ENCODE assay signal across 1 cellular context in the genomic region with DNA sequence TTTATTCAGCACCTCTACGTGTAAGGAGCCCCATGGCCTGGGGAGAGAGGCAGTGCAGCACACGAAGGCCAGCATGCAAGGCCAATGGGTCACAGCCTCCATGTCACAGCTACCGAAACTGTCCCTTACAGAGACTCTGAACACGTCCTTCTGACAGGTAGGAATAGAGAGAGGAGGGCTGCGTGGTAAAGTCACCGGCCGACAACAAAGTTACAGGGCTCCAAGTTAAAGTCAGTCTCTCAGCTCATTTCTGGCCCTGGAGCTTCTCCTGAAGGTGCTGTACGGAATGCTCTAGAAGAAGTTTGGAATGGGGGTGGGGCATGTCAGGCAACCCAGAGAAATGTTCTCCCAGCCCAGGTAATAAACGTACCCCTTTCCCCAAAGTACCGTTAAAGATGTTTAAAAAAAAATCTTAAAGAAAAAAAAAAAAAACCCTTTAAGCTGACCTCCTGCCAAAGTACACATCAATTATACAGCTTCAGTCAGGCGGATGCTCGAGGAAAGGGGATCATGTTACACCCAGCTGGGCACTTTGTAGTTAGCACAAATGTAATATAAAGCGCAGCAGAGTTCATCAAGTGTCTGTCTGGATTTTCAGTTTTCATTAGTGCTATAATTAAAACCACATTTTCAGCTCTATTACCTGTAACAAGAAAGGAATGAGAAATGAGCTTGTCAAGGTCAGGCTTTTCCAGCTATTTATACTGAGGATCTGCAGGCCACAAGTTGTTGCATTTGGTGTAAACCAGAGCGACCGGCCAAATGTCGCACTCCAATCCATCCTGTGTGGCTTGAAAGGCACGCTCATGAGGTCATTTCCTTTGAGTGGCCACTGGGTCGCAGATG.
A peak's percentile ranks its signal among the peaks of the same experiment; 100 is the strongest.
TF ChIP-seq lines count a peak whose summit lies in the region.

No MANE protein-coding gene starts in this region.

TF ChIP-seq in HepG2, 621 proteins besides CTCF, POLR2A, EP300 and RAD21 (continued from another document and continues in another):
- TF ChIP-seq, protein P1, sequence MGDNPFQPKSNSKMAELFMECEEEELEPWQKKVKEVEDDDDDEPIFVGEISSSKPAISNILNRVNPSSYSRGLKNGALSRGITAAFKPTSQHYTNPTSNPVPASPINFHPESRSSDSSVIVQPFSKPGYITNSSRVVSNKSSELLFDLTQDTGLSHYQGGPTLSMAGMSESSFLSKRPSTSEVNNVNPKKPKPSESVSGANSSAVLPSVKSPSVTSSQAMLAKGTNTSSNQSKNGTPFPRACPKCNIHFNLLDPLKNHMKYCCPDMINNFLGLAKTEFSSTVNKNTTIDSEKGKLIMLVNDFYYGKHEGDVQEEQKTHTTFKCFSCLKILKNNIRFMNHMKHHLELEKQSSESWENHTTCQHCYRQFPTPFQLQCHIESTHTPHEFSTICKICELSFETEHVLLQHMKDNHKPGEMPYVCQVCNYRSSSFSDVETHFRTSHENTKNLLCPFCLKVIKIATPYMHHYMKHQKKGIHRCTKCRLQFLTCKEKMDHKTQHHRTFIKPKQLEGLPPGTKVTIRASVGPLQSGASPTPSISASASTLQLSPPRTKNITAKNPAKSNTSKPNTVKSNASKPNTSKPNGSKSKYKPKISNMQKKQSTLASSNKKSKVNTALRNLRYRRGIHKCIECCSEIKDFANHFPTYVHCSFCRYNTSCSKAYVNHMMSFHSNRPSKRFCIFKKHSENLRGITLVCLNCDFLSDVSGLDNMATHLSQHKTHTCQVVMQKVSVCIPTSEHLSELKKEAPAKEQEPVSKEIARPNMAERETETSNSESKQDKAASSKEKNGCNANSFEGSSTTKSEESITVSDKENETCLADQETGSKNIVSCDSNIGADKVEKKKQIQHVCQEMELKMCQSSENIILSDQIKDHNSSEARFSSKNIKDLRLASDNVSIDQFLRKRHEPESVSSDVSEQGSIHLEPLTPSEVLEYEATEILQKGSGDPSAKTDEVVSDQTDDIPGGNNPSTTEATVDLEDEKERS (CRISPR knock-in tag; IDR thresholded peaks at IDR 0.05) = no peak
- TF ChIP-seq MIXL1 (CRISPR knock-in tag; IDR thresholded peaks at IDR 0.05) = no peak
- no peak for TF ChIP-seq KMT2B (CRISPR knock-in tag; IDR thresholded peaks at IDR 0.05)
- no peak for TF ChIP-seq MTA1 (CRISPR knock-in tag; IDR thresholded peaks at IDR 0.05; ENCODE audit: borderline replicate concordance)
- no peak for TF ChIP-seq ZNF552 (CRISPR knock-in tag; IDR thresholded peaks at IDR 0.05; ENCODE audit: borderline replicate concordance)
- TF ChIP-seq FOXA1 (IDR thresholded peaks at IDR 0.05) = no peak
- 0 out of 2 replicates have a peak, but pooled peaks have one; percentile 22 for TF ChIP-seq FOXA1 (CRISPR knock-in tag; IDR thresholded peaks at IDR 0.05)
- no peak for TF ChIP-seq HCFC1 (IDR thresholded peaks at IDR 0.05; ENCODE audit: low read depth, low read length)
- no peak for TF ChIP-seq SALL1 (CRISPR knock-in tag; IDR thresholded peaks at IDR 0.05)
- no peak for TF ChIP-seq ZNF605 (CRISPR knock-in tag; IDR thresholded peaks at IDR 0.05)
- no peak for TF ChIP-seq BATF2 (CRISPR knock-in tag; IDR thresholded peaks at IDR 0.05)
- no peak for TF ChIP-seq GATAD2A (CRISPR knock-in tag; IDR thresholded peaks at IDR 0.05)
- TF ChIP-seq MAFF (IDR thresholded peaks at IDR 0.05; ENCODE audit: low read depth, low read length) = no peak
- no peak for TF ChIP-seq FOXJ3 (CRISPR knock-in tag; IDR thresholded peaks at IDR 0.05; ENCODE audit: borderline replicate concordance)
- TF ChIP-seq ZNF329 (CRISPR knock-in tag; IDR thresholded peaks at IDR 0.05; ENCODE audit: low read depth) = no peak
- no peak for TF ChIP-seq HDAC2 (CRISPR knock-in tag; IDR thresholded peaks at IDR 0.05)
- no peak for TF ChIP-seq ZBTB20 (CRISPR knock-in tag; IDR thresholded peaks at IDR 0.05; ENCODE audit: borderline replicate concordance, low read depth)
- no peak for TF ChIP-seq KLF6 (CRISPR knock-in tag; IDR thresholded peaks at IDR 0.05)
- TF ChIP-seq ELK4 (CRISPR knock-in tag; IDR thresholded peaks at IDR 0.05; ENCODE audit: borderline replicate concordance) = no peak
- no peak for TF ChIP-seq SOX13 (IDR thresholded peaks at IDR 0.05)
- 0 out of 4 replicates have a peak, but pooled peaks of 1 of the 2 experiments have one; percentile 12 for TF ChIP-seq SOX13 (CRISPR knock-in tag; conservative IDR thresholded peaks at IDR 0.05 in 1 of 2, IDR thresholded peaks at IDR 0.05 in 1 of 2)
- TF ChIP-seq NR0B2 (CRISPR knock-in tag; IDR thresholded peaks at IDR 0.05) = no peak
- TF ChIP-seq SRSF4 (IDR thresholded peaks at IDR 0.05; ENCODE audit: low read depth, low read length, poor library complexity, severe bottlenecking) = no peak
- no peak for TF ChIP-seq GABPB1 (CRISPR knock-in tag; IDR thresholded peaks at IDR 0.05)
- TF ChIP-seq NFRKB (IDR thresholded peaks at IDR 0.05) = no peak
- no peak for TF ChIP-seq TMF1 (CRISPR knock-in tag; IDR thresholded peaks at IDR 0.05; ENCODE audit: low read depth)
- TF ChIP-seq BCL6 (CRISPR knock-in tag; IDR thresholded peaks at IDR 0.05) = peak; percentile 74
- TF ChIP-seq, protein P2, sequence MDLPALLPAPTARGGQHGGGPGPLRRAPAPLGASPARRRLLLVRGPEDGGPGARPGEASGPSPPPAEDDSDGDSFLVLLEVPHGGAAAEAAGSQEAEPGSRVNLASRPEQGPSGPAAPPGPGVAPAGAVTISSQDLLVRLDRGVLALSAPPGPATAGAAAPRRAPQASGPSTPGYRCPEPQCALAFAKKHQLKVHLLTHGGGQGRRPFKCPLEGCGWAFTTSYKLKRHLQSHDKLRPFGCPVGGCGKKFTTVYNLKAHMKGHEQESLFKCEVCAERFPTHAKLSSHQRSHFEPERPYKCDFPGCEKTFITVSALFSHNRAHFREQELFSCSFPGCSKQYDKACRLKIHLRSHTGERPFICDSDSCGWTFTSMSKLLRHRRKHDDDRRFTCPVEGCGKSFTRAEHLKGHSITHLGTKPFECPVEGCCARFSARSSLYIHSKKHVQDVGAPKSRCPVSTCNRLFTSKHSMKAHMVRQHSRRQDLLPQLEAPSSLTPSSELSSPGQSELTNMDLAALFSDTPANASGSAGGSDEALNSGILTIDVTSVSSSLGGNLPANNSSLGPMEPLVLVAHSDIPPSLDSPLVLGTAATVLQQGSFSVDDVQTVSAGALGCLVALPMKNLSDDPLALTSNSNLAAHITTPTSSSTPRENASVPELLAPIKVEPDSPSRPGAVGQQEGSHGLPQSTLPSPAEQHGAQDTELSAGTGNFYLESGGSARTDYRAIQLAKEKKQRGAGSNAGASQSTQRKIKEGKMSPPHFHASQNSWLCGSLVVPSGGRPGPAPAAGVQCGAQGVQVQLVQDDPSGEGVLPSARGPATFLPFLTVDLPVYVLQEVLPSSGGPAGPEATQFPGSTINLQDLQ (CRISPR knock-in tag; IDR thresholded peaks at IDR 0.05) = no peak
- no peak for TF ChIP-seq ISL2 (CRISPR knock-in tag; IDR thresholded peaks at IDR 0.05)
- no peak for TF ChIP-seq ZNF432 (CRISPR knock-in tag; IDR thresholded peaks at IDR 0.05; ENCODE audit: borderline replicate concordance)
- no peak for TF ChIP-seq RXRA (CRISPR knock-in tag; IDR thresholded peaks at IDR 0.05)
- TF ChIP-seq, protein P3, sequence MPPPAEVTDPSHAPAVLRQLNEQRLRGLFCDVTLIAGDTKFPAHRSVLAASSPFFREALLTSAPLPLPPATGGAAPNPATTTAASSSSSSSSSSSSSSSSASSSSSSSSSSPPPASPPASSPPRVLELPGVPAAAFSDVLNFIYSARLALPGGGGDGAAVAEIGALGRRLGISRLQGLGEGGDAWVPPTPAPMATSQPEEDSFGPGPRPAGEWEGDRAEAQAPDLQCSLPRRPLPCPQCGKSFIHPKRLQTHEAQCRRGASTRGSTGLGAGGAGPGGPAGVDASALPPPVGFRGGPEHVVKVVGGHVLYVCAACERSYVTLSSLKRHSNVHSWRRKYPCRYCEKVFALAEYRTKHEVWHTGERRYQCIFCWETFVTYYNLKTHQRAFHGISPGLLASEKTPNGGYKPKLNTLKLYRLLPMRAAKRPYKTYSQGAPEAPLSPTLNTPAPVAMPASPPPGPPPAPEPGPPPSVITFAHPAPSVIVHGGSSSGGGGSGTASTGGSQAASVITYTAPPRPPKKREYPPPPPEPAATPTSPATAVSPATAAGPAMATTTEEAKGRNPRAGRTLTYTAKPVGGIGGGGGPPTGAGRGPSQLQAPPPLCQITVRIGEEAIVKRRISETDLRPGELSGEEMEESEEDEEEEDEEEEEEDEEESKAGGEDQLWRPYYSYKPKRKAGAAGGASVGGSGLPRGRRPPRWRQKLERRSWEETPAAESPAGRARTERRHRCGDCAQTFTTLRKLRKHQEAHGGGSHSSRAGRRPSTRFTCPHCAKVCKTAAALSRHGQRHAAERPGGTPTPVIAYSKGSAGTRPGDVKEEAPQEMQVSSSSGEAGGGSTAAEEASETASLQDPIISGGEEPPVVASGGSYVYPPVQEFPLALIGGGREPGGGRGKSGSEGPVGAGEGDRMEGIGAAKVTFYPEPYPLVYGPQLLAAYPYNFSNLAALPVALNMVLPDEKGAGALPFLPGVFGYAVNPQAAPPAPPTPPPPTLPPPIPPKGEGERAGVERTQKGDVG (CRISPR knock-in tag; IDR thresholded peaks at IDR 0.05; ENCODE audit: borderline replicate concordance) = no peak
- no peak for TF ChIP-seq ZBTB38 (CRISPR knock-in tag; IDR thresholded peaks at IDR 0.05)
- no peak for TF ChIP-seq LRRFIP1 (CRISPR knock-in tag; conservative IDR thresholded peaks at IDR 0.05)
- TF ChIP-seq RARA (CRISPR knock-in tag; IDR thresholded peaks at IDR 0.05) = 0 out of 2 replicates have a peak, but pooled peaks have one; percentile 6
- no peak for TF ChIP-seq STAT5B (CRISPR knock-in tag; IDR thresholded peaks at IDR 0.05)
- TF ChIP-seq SNAPC4 (CRISPR knock-in tag; IDR thresholded peaks at IDR 0.05) = no peak
- TF ChIP-seq PHF20 (CRISPR knock-in tag; IDR thresholded peaks at IDR 0.05) = no peak
